ENCODE assay signal across 19 cellular contexts in the genomic region with DNA sequence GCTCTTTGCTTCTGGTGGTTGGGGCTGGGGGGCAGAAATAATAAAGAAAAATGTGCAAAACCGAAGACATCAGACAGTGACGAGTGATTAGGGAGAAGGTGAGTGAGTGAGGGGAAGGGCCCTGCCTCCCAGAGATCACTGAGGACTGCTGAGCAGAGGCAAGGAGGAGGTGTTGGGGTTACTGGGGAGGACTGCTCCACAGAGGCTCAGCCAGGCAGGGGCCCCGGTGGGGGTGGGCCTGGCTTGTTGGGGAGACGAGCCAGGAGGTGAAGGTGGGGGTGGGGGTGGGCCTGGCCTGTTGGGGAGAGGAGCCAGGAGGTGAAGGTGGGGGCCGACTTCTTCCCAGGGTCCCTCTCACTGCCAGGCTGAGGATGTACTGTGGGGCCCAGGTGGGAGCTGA.
"Had no signal": no experiment of that assay in that cellular context is flagged by ENCODE, and none has a peak within 500 bp of the region (broad histone marks: within the 10 kb centered on the region; RNA-seq: fewer than 3 reads in every experiment).

No MANE protein-coding gene starts in this region.

- H3K36me3 Mint-ChIP-seq: activated naive CD4-positive, alpha-beta T cell treated with anti-CD3 and anti-CD28 coated beads, Interleukin-2, amount 50 U/mL, for 24 hours had no signal

- H3K9me3 ChIP-seq: body of pancreas, left lung, tibial nerve had no signal

- DNase-seq: activated CD4-positive, alpha-beta T cell treated with anti-CD3 and anti-CD28 coated beads, Interleukin-2, amount 50 U/mL, for 48 hours; activated CD4-positive, CD25-positive, alpha-beta regulatory T cell treated with anti-CD3 and anti-CD28 coated beads, Interleukin-2, amount 50 U/mL, for 72 hours; activated effector memory CD4-positive, alpha-beta T cell treated with Interleukin-2 at 50 U/mL for 16 hours; activated T-cell treated with anti-CD3 and anti-CD28 coated beads, Interleukin-2, amount 50 U/mL, for 24 hours; amygdala; body of pancreas; central memory CD4-positive, alpha-beta T cell; effector memory CD4-positive, alpha-beta T cell; foreskin fibroblast; hypothalamus; kidney; left lung; retina; stimulated activated CD4-positive, alpha-beta T cell treated with anti-CD3 and anti-CD28 coated beads, Interleukin-2, amount 100 ng/mL, for 48 hours; stimulated activated naive CD4-positive, alpha-beta T cell treated with Interleukin-2 at 50 U/mL for 16 hours; substantia nigra; T-helper 9 cell had no signal

- H3K9me3 Mint-ChIP-seq: activated naive CD4-positive, alpha-beta T cell treated with anti-CD3 and anti-CD28 coated beads, Interleukin-2, amount 50 U/mL, for 24 hours; activated T-cell treated with anti-CD3 and anti-CD28 coated beads, Interleukin-2, amount 50 U/mL, for 24 hours had no signal

- H3K27me3 ChIP-seq: body of pancreas had no signal

- ATAC-seq: body of pancreas, left lung had no signal

- H3K27ac ChIP-seq: body of pancreas, left lung, tibial nerve had no signal

- H3K4me3 ChIP-seq: body of pancreas, left lung, tibial nerve had no signal

- H3K36me3 ChIP-seq: left lung had no signal

- H3K27ac Mint-ChIP-seq: activated naive CD4-positive, alpha-beta T cell treated with anti-CD3 and anti-CD28 coated beads, Interleukin-2, amount 50 U/mL, for 24 hours; activated T-cell treated with anti-CD3 and anti-CD28 coated beads, Interleukin-2, amount 50 U/mL, for 24 hours had no signal

- H3K4me3 Mint-ChIP-seq: activated T-cell treated with anti-CD3 and anti-CD28 coated beads, Interleukin-2, amount 50 U/mL, for 24 hours had no signal
